ENCODE assay signal across 9 cellular contexts in genomic region chr17:32523017-32523680, GRCh38. TPM values are rescaled to one million over a fixed set of nuclear protein-coding genes. Genes with fewer than 3 reads are reported as not detected.
DNase-seq lines count a peak whose midpoint lies in the region; ATAC-seq and TF ChIP-seq lines count a peak whose summit lies in the region.
"Had no signal": no experiment of that assay in that cellular context is flagged by ENCODE, and none has a peak within 500 bp of the region (broad histone marks: within the 10 kb centered on the region; RNA-seq: fewer than 3 reads in every experiment).

No MANE protein-coding gene starts in this region.

- TF ChIP-seq POLR2A in stomach (IDR thresholded peaks at IDR 0.05): no peak

- no peak for TF ChIP-seq CTCF in CD4-positive, alpha-beta T cell (IDR thresholded peaks at IDR 0.05)
- TF ChIP-seq CTCF in stomach (IDR thresholded peaks at IDR 0.05): no peak

- no peaks in the 10 kb centered on the region for H3K36me3 Mint-ChIP-seq in CD4-positive, alpha-beta T cell (ENCODE audit: low read depth)
- H3K36me3 Mint-ChIP-seq in activated T-helper 2 cell treated with anti-CD3 and anti-CD28 coated beads, Interferon-gamma antibody, Interleukin-2, Interleukin-4, amounts not matched to agents 10 μg/mL and 5 μg/mL and 100 μg/mL, durations not matched to agents 14 hours and 24 hours and 36 hours (ENCODE audit: low read depth): peaks cover 16% of the 10 kb centered on the region

- H3K4me3 ChIP-seq in stomach: no peak overlapping the region
- H3K4me3 ChIP-seq: thoracic aorta had no signal

- H3K4me1 ChIP-seq in stomach: peaks cover 13 to 21% (median 18%) of the 10 kb centered on the region in 4 donors

- H3K9me3 ChIP-seq in CD4-positive, alpha-beta T cell (ENCODE audit: control insufficient read depth, low read length): no peaks in the 10 kb centered on the region
- H3K9me3 ChIP-seq in stomach: no peaks in the 10 kb centered on the region
- H3K9me3 ChIP-seq: thoracic aorta had no signal

- 81 to 89% (median 86%) methylated on average over 11 of the region's 11 CpGs for WGBS in stomach, 5 donors

- no peak for ATAC-seq in CD4-positive, alpha-beta T cell (ENCODE audit: poor library complexity)
- peak; percentile 45 for ATAC-seq in GM19351 (IDR thresholded peaks at IDR 0.05; ENCODE audit: unreplicated experiment)
- peak; percentile 46 for ATAC-seq in HG03196 (IDR thresholded peaks at IDR 0.05; ENCODE audit: unreplicated experiment)

- POLR2A ChIA-PET in CD4-positive, alpha-beta T cell (lab: Charles Lee): interaction anchor here (0.5 to 4.0 kb wide), 5 partner anchors 19 to 54 kb away, joined by 3 to 44 read pairs (median 12); partner anchors contain the start of gene CDK5R1

- CTCF ChIA-PET in CD4-positive, alpha-beta T cell (lab: Charles Lee): interaction anchor here (1.1 to 2.9 kb wide), 5 partner anchors 11 to 61 kb away, joined by 3 to 17 read pairs (median 12); partner anchors contain the start of gene CDK5R1

- no peaks in the 10 kb centered on the region for H3K27me3 Mint-ChIP-seq in CD4-positive, alpha-beta T cell
- no peaks in the 10 kb centered on the region for H3K27me3 Mint-ChIP-seq in activated T-helper 2 cell treated with anti-CD3 and anti-CD28 coated beads, Interferon-gamma antibody, Interleukin-2, Interleukin-4, amounts not matched to agents 10 μg/mL and 5 μg/mL and 100 μg/mL, durations not matched to agents 14 hours and 24 hours and 36 hours (ENCODE audit: low read depth)

- H3K27ac ChIP-seq in CD4-positive, alpha-beta T cell (ENCODE audit: low read depth, low read length): no peak overlapping the region
- no peak overlapping the region for H3K27ac ChIP-seq in stomach
- H3K27ac ChIP-seq: thoracic aorta had no signal

- peak overlapping the region; percentile 51 for H3K27ac Mint-ChIP-seq in CD4-positive, alpha-beta T cell
- peak overlapping the region; percentile 96 for H3K27ac Mint-ChIP-seq in activated T-helper 2 cell treated with anti-CD3 and anti-CD28 coated beads, Interferon-gamma antibody, Interleukin-2, Interleukin-4, amounts not matched to agents 10 μg/mL and 5 μg/mL and 100 μg/mL, durations not matched to agents 14 hours and 24 hours and 36 hours

- DNase-seq in CD4-positive, alpha-beta T cell: no peak
- peak; percentile 40 for DNase-seq in activated T-helper 2 cell treated with anti-CD3 and anti-CD28 coated beads, Interferon-gamma antibody, Interleukin-2, Interleukin-4, amounts not matched to agents 10 μg/mL and 5 μg/mL and 100 μg/mL, durations not matched to agents 14 hours and 24 hours and 36 hours (ENCODE audit: low spot score)
- DNase-seq in stomach: no peak
- no peak for DNase-seq in EL
- no peak for DNase-seq in GOT3 (lab: John Stamatoyannopoulos, UW)
- no peak for DNase-seq in NCI-H446 (lab: John Stamatoyannopoulos, UW)

- peak overlapping the region; percentile 27 for H3K4me3 Mint-ChIP-seq in CD4-positive, alpha-beta T cell
- H3K4me3 Mint-ChIP-seq in activated T-helper 2 cell treated with anti-CD3 and anti-CD28 coated beads, Interferon-gamma antibody, Interleukin-2, Interleukin-4, amounts not matched to agents 10 μg/mL and 5 μg/mL and 100 μg/mL, durations not matched to agents 14 hours and 24 hours and 36 hours (ENCODE audit: low read depth): peak overlapping the region; percentile 64

- no peaks in the 10 kb centered on the region for H3K27me3 ChIP-seq in CD4-positive, alpha-beta T cell (ENCODE audit: control insufficient read depth, insufficient read depth, low read length)
- H3K27me3 ChIP-seq in stomach: peaks cover 0 to 10% (median 0%) of the 10 kb centered on the region in 3 donors

- intact Hi-C loops in CD4-positive, alpha-beta T cell (cut with DNase I, micrococcal nuclease): loop anchor here in 1 of 2 experiments (5.0 kb wide), 1 partner anchor 354 kb away; the partner anchor contains the start of gene MYO1D
- intact Hi-C loops in activated T-helper 2 cell treated with anti-CD3 and anti-CD28 coated beads, Interferon-gamma antibody, Interleukin-2, Interleukin-4, amounts not matched to agents 10 μg/mL and 5 μg/mL and 100 μg/mL, durations not matched to agents 14 hours and 24 hours and 36 hours (cut with micrococcal nuclease): loop anchor here (1.0 to 10.0 kb wide), 3 partner anchors 28 to 1862 kb away; no protein-coding TSS in a partner anchor
- intact Hi-C loops in stomach (cut with DNase I; ENCODE audit: low total_unique reads): no loop called here

- TF ChIP-seq EP300 in stomach (IDR thresholded peaks at IDR 0.05): no peak

- H3K36me3 ChIP-seq in stomach: no peaks in the 10 kb centered on the region

- H3K9me3 Mint-ChIP-seq in CD4-positive, alpha-beta T cell: no peaks in the 10 kb centered on the region
- H3K9me3 Mint-ChIP-seq in activated T-helper 2 cell treated with anti-CD3 and anti-CD28 coated beads, Interferon-gamma antibody, Interleukin-2, Interleukin-4, amounts not matched to agents 10 μg/mL and 5 μg/mL and 100 μg/mL, durations not matched to agents 14 hours and 24 hours and 36 hours: no peaks in the 10 kb centered on the region

- peaks cover 60% of the 10 kb centered on the region for H3K4me1 Mint-ChIP-seq in CD4-positive, alpha-beta T cell (ENCODE audit: low read depth)
- H3K4me1 Mint-ChIP-seq in activated T-helper 2 cell treated with anti-CD3 and anti-CD28 coated beads, Interferon-gamma antibody, Interleukin-2, Interleukin-4, amounts not matched to agents 10 μg/mL and 5 μg/mL and 100 μg/mL, durations not matched to agents 14 hours and 24 hours and 36 hours (ENCODE audit: low read depth): peaks cover 73% of the 10 kb centered on the region

RNA-seq across cellular contexts. Expression of gene CDK5R1, which starts 36.4 kb away (rescaled TPM):
- 10 to 100 TPM; 21.7 to 22.5 TPM for total RNA-seq in CD4-positive, alpha-beta T cell
- 10.8 and 12.0 TPM in 2 replicates for total RNA-seq in activated T-helper 2 cell treated with anti-CD3 and anti-CD28 coated beads, Interferon-gamma antibody, Interleukin-2, Interleukin-4, amounts not matched to agents 10 μg/mL and 5 μg/mL and 100 μg/mL, durations not matched to agents 14 hours and 24 hours and 36 hours
- total RNA-seq in stomach: 1 to 10 TPM in 3 of 5 donors, under 1 TPM in 1, not detected in 1; 0.45 to 2.6 (median 1.9) TPM
- 1 to 10 TPM in 1 of 3 donors, under 1 TPM in 1, not detected in 1; 0.37 to 1.9 TPM for polyA plus RNA-seq in stomach
